8 cellular contexts compared by ENCODE assay signal in genomic region chr7:17298840-17299476, GRCh38. TPM values are rescaled to one million over a fixed set of nuclear protein-coding genes. Genes with fewer than 3 reads are reported as not detected.
A peak's percentile ranks its signal among the peaks of the same experiment; 100 is the strongest.
DNase-seq lines count a peak whose midpoint lies in the region; ATAC-seq and TF ChIP-seq lines count a peak whose summit lies in the region.

No MANE protein-coding gene starts in this region.

- intact Hi-C loops in PC-9 (cut with micrococcal nuclease; ENCODE audit: unreplicated experiment) = loop anchor here (2.0 to 5.0 kb wide), 5 partner anchors 64 to 652 kb away; partner anchors contain the start of genes ANKMY2 and BZW2

- peaks cover 13% of the 10 kb centered on the region for H3K27me3 Mint-ChIP-seq in progenitor cell of endocrine pancreas

- CTCF ChIA-PET in PC-9 (lab: Charles Lee) = interaction anchor here (0.7 kb wide), 1 partner anchor 26 kb away, joined by 3 read pairs; no protein-coding TSS in a partner anchor

- peaks cover 51% of the 10 kb centered on the region for H3K79me2 ChIP-seq in PC-9 (ENCODE audit: low read depth)

- H3K36me3 ChIP-seq in PC-9 (ENCODE audit: low read depth) = peaks cover 6% of the 10 kb centered on the region
- no peaks in the 10 kb centered on the region for H3K36me3 ChIP-seq in cardiac muscle cell

- peak overlapping the region; percentile 68 for H3K27ac ChIP-seq in PC-9
- H3K27ac ChIP-seq in cardiac muscle cell = no peak overlapping the region

- no peaks in the 10 kb centered on the region for H3K9me2 ChIP-seq in PC-9 (ENCODE audit: insufficient read depth)

- H3K27me3 ChIP-seq in PC-9 (ENCODE audit: insufficient read depth, low read depth) (no peaks in the 10 kb centered on the region), cardiac muscle cell (peaks cover 32% of the 10 kb centered on the region)

- no TSS peak for BruUV-seq in PC-9 (replicated peaks; lab: Mats Ljungman, UMichigan)

- H3K9me3 ChIP-seq in PC-9 (ENCODE audit: insufficient read depth, low read depth) = peaks cover 9% of the 10 kb centered on the region; the same call in 1 of the 2 replicates
- H3K9me3 ChIP-seq in cardiac muscle cell (ENCODE audit: low read depth) = no peaks in the 10 kb centered on the region

- peaks cover 5% of the 10 kb centered on the region for H3K36me3 Mint-ChIP-seq in progenitor cell of endocrine pancreas (ENCODE audit: insufficient read depth)

- H3K27ac Mint-ChIP-seq in progenitor cell of endocrine pancreas = peak overlapping the region; percentile 89

- H3K4me2 ChIP-seq in PC-9 = peak overlapping the region; percentile 85

- H3K4me3 Mint-ChIP-seq in progenitor cell of endocrine pancreas (ENCODE audit: low read depth) = peak overlapping the region; percentile 87

- peaks cover 11% of the 10 kb centered on the region; the same call in 1 of the 2 replicates for H3F3A ChIP-seq in PC-9 (ENCODE audit: insufficient read depth, low read depth)

- peaks cover 5% of the 10 kb centered on the region; the same call in 1 of the 2 replicates for H4K20me1 ChIP-seq in PC-9 (ENCODE audit: insufficient read depth)

- peak overlapping the region; percentile 68 for H2AFZ ChIP-seq in PC-9

- H3K9me3 Mint-ChIP-seq in progenitor cell of endocrine pancreas (ENCODE audit: low read depth) = peaks cover 6% of the 10 kb centered on the region

- POLR2A ChIA-PET in PC-9 (lab: Charles Lee; ENCODE audit: unreplicated experiment) = interaction anchor here (0.6 to 1.3 kb wide), 5 partner anchors 168 to 881 kb away, joined by 4 to 26 read pairs (median 4); no protein-coding TSS in a partner anchor

- ATAC-seq in HG02973 (IDR thresholded peaks at IDR 0.05; ENCODE audit: unreplicated experiment) = peak; percentile 29

- peak; percentile 26 for DNase-seq in NCI-H1436 (lab: John Stamatoyannopoulos, UW)
- DNase-seq in NCI-H1436 treated with DMSO at 0.1 percent for 48 hours (lab: John Stamatoyannopoulos, UW) = no peak
- peak in 1 of 2 experiments; percentile 57 for DNase-seq in PC-9
- DNase-seq in activated naive CD4-positive, alpha-beta T cell treated with Interleukin-2 at 50 U/mL for 16 hours = peak; percentile 72
- peak; percentile 48 to 54 for DNase-seq in cardiac muscle cell (ENCODE audit: low read depth in 1 of 2, low spot score in 1 of 2)
- DNase-seq in progenitor cell of endocrine pancreas (ENCODE audit: low spot score, unreplicated experiment) = peak; percentile 55
- DNase-seq in ureter (ENCODE audit: low spot score) = peak; percentile 60

- TF ChIP-seq CTCF in PC-9 (conservative IDR thresholded peaks at IDR 0.05) (no peak), cardiac muscle cell (IDR thresholded peaks at IDR 0.05; ENCODE audit: low read depth, low read length) (no peak), progenitor cell of endocrine pancreas (IDR thresholded peaks at IDR 0.05; ENCODE audit: unreplicated experiment) (no peak)

- H3K4me3 ChIP-seq in PC-9 (peak overlapping the region; percentile 83), cardiac muscle cell (peak overlapping the region; percentile 85)

- H3K4me1 Mint-ChIP-seq in progenitor cell of endocrine pancreas (ENCODE audit: low read depth) = peaks cover 12% of the 10 kb centered on the region

- H3K4me1 ChIP-seq in PC-9 (replicated peaks; ENCODE audit: insufficient read depth) (peaks cover 43% of the 10 kb centered on the region), cardiac muscle cell (ENCODE audit: low read depth) (peaks cover 4% of the 10 kb centered on the region)

RNA-seq across cellular contexts. Expression of gene AHR, which starts 0.5 kb away (rescaled TPM):
- total RNA-seq in PC-9 (2021) (46.4 and 61.3 TPM in 2 replicates), cardiac muscle cell (6.5 and 12.5 TPM in 2 replicates), progenitor cell of endocrine pancreas (15.1 and 17.7 TPM in 2 replicates), ureter (368 TPM)
- 1.5 and 3.1 TPM in 2 replicates for polyA plus RNA-seq in cardiac muscle cell
